8 cellular contexts compared by ENCODE assay signal in genomic region chrX:119686087-119686639, GRCh38. TPM values are rescaled to one million over a fixed set of nuclear protein-coding genes. Genes with fewer than 3 reads are reported as not detected.
DNase-seq lines count a peak whose midpoint lies in the region; ATAC-seq and TF ChIP-seq lines count a peak whose summit lies in the region.

No MANE protein-coding gene starts in this region.

- no peaks in the 10 kb centered on the region for H3K36me3 ChIP-seq in mammary epithelial cell (ENCODE audit: insufficient read depth, low read length)

- peaks cover 40 to 46% of the 10 kb centered on the region in 2 donors for H3K4me1 Mint-ChIP-seq in effector memory CD8-positive, alpha-beta T cell (ENCODE audit: low read depth in 2 of 2)

- in situ Hi-C loops in mammary epithelial cell (cut with MboI; ENCODE audit: low sequenced_read_pairs in 2 of 2), result no loop called here

- H3K4me3 ChIP-seq in skin epidermis (no peak overlapping the region), mammary epithelial cell (replicated peaks in 1 of 3; ENCODE audit: insufficient read depth in 1 of 3, low read depth in 2 of 3, low read length in 3 of 3) (no peak overlapping the region)

- no peak overlapping the region for H3K4me2 ChIP-seq in mammary epithelial cell (ENCODE audit: insufficient read depth, low read depth, low read length)

- no peak overlapping the region for H2AFZ ChIP-seq in mammary epithelial cell (ENCODE audit: low read depth, low read length)

- intact Hi-C loops in mammary epithelial cell (cut with micrococcal nuclease), result no loop called here

- H3K27ac ChIP-seq in skin epidermis (peak overlapping the region in 20 of 21 experiments; percentile 60 to 90 (median 83)), mammary epithelial cell (ENCODE audit: insufficient read depth, low read depth, low read length) (no peak overlapping the region)

- peak; percentile 41 for ATAC-seq in GM21423 (IDR thresholded peaks at IDR 0.05; ENCODE audit: unreplicated experiment)
- ATAC-seq in effector memory CD8-positive, alpha-beta T cell (replicated peaks), result peak; percentile 31
- no peak for ATAC-seq in GM18858 (IDR thresholded peaks at IDR 0.05; ENCODE audit: unreplicated experiment)

- dilution Hi-C loops in mammary epithelial cell (cut with HindIII; ENCODE audit: low sequenced_read_pairs), result no loop called here

- 88% methylated on average over 10 of the region's 11 CpGs for WGBS in mammary epithelial cell (ENCODE audit: low coverage, missing lambda C conversion rate)

- BruUV-seq in mammary epithelial cell (replicated peaks; lab: Mats Ljungman, UMichigan), result no TSS peak

- peaks cover 4% of the 10 kb centered on the region for H3K4me1 ChIP-seq in mammary epithelial cell (ENCODE audit: insufficient read depth, low read length)

- peaks cover 3% of the 10 kb centered on the region for H3K9me3 ChIP-seq in mammary epithelial cell (replicated peaks; ENCODE audit: insufficient read depth, low read length)

- peaks cover 28% of the 10 kb centered on the region for H3K36me3 Mint-ChIP-seq in effector memory CD8-positive, alpha-beta T cell (ENCODE audit: insufficient read depth)

- no peak for TF ChIP-seq CTCF in mammary epithelial cell (conservative IDR thresholded peaks at IDR 0.05 in 1 of 2, IDR thresholded peaks at IDR 0.05 in 1 of 2; ENCODE audit: extremely low read depth in 1 of 2, insufficient read depth in 1 of 2, low read depth in 1 of 2, low read length in 2 of 2)

- no peaks in the 10 kb centered on the region for H3K9me3 Mint-ChIP-seq in effector memory CD8-positive, alpha-beta T cell

- peak overlapping the region; percentile 94 to 98 for H3K27ac Mint-ChIP-seq in effector memory CD8-positive, alpha-beta T cell

- CTCF ChIA-PET in mammary epithelial cell (lab: Charles Lee; ENCODE audit: low non-redundant PET), result no interaction called here

- H3K9ac ChIP-seq in mammary epithelial cell (ENCODE audit: insufficient read depth, low read length), result no peak overlapping the region

- no peaks in the 10 kb centered on the region for H3K27me3 Mint-ChIP-seq in effector memory CD8-positive, alpha-beta T cell

- peak; percentile 95 for DNase-seq in DMS 273 (lab: John Stamatoyannopoulos, UW; ENCODE audit: unreplicated experiment)
- peak; percentile 78 for DNase-seq in NCI-H2171 (lab: John Stamatoyannopoulos, UW)
- DNase-seq in effector memory CD8-positive, alpha-beta T cell, result no peak
- no peak for DNase-seq in kidney glomerular epithelial cell (lab: John Stamatoyannopoulos, UW)
- DNase-seq in mammary epithelial cell, result no peak

- H3K27me3 ChIP-seq in mammary epithelial cell (ENCODE audit: insufficient read depth, low read length), result no peaks in the 10 kb centered on the region

- H3K79me2 ChIP-seq in mammary epithelial cell (ENCODE audit: insufficient read depth, low read length), result peaks cover 15% of the 10 kb centered on the region

- no peaks in the 10 kb centered on the region for H4K20me1 ChIP-seq in mammary epithelial cell (ENCODE audit: insufficient read depth, low read length)

- H3K4me3 Mint-ChIP-seq in effector memory CD8-positive, alpha-beta T cell, result peak overlapping the region; percentile 94 to 96

RNA-seq across cellular contexts. Expression of gene SEPTIN6, which starts 6.8 kb away (rescaled TPM):
- 10 to 100 TPM in 1 of 2 donors, 1 to 10 TPM in 1; 8.5 to 11.4 TPM for total RNA-seq in mammary epithelial cell
- 19.6 TPM for polyA plus RNA-seq in mammary epithelial cell
- 4.5 TPM for polyA minus RNA-seq in mammary epithelial cell

Comparison
In these comparisons a context has a peak if more than half of its experiments do, and no peak if none do; other contexts are left out.
1. DNase-seq: peak in DMS 273 (single experiment) and NCI-H2171 (single experiment); none in effector memory CD8-positive, alpha-beta T cell (0 of 3), kidney glomerular epithelial cell (single experiment) and mammary epithelial cell (single experiment).